29 cellular contexts compared by ENCODE assay signal in the genomic region with DNA sequence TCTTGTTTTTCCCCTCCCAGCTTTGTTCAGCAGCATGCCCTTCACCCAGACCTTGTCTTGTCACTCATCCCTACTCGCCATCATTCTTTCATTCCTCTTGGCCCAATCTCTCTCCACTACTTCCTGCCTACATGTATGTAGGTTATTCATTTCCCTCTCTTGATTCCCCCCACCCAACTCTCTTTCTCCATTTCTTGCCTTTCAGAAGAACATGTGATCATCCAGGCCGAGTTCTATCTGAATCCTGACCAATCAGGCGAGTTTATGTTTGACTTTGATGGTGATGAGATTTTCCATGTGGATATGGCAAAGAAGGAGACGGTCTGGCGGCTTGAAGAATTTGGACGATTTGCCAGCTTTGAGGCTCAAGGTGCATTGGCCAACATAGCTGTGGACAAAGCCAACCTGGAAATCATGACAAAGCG. TPM values are rescaled to one million over a fixed set of nuclear protein-coding genes. Genes with fewer than 3 reads are reported as not detected.
A peak's percentile ranks its signal among the peaks of the same experiment; 100 is the strongest.
DNase-seq lines count a peak whose midpoint lies in the region; ATAC-seq and TF ChIP-seq lines count a peak whose summit lies in the region.
"Had no signal": no experiment of that assay in that cellular context is flagged by ENCODE, and none has a peak within 500 bp of the region (broad histone marks: within the 10 kb centered on the region; RNA-seq: fewer than 3 reads in every experiment).

No MANE protein-coding gene starts in this region.

- H3K4me3 Mint-ChIP-seq in activated CD4-positive, alpha-beta memory T cell treated with anti-CD3 and anti-CD28 coated beads, Interleukin-2, amount 10 ng/mL, durations not matched to agents 7 days and 5 days: peak overlapping the region; percentile 14
- no peak overlapping the region for H3K4me3 Mint-ChIP-seq in activated CD4-positive, alpha-beta memory T cell treated with anti-CD3 and anti-CD28 coated beads for 36 hours
- H3K4me3 Mint-ChIP-seq in activated B cell treated with CpG ODN at 0.5 μM for 24 hours: peak overlapping the region; percentile 96
- H3K4me3 Mint-ChIP-seq: neural progenitor cell, WTC11 had no signal

- intact Hi-C loops in activated CD4-positive, alpha-beta memory T cell treated with anti-CD3 and anti-CD28 coated beads for 36 hours (cut with micrococcal nuclease): no loop called here
- intact Hi-C loops in activated B cell treated with CpG ODN at 0.5 μM for 24 hours (cut with micrococcal nuclease): loop anchor here (5.0 kb wide), 1 partner anchor 85 kb away; no protein-coding TSS in a partner anchor

- peaks cover 50% of the 10 kb centered on the region for H3K4me1 Mint-ChIP-seq in activated CD4-positive, alpha-beta memory T cell treated with anti-CD3 and anti-CD28 coated beads, Interleukin-2, amount 10 ng/mL, durations not matched to agents 7 days and 5 days
- peaks cover 11% of the 10 kb centered on the region for H3K4me1 Mint-ChIP-seq in activated CD4-positive, alpha-beta memory T cell treated with anti-CD3 and anti-CD28 coated beads for 36 hours (ENCODE audit: low read depth)
- H3K4me1 Mint-ChIP-seq in activated B cell treated with CpG ODN at 0.5 μM for 24 hours: peaks cover 69% of the 10 kb centered on the region
- H3K4me1 Mint-ChIP-seq: neural progenitor cell had no signal

- no peak for ATAC-seq in activated B cell treated with CpG ODN at 0.5 μM for 24 hours (ENCODE audit: low read depth)
- ATAC-seq: left colon; stimulated activated effector memory CD8-positive, alpha-beta T cell treated with anti-CD3 and anti-CD28 coated beads, Interleukin-12 subunit alpha, Interleukin-12 subunit beta, amount 100 ng/mL, for 72 hours; WTC11 had no signal

- no peak overlapping the region for H3K27ac Mint-ChIP-seq in activated CD4-positive, alpha-beta memory T cell treated with anti-CD3 and anti-CD28 coated beads, Interleukin-2, amount 10 ng/mL, durations not matched to agents 7 days and 5 days
- no peak overlapping the region for H3K27ac Mint-ChIP-seq in activated CD4-positive, alpha-beta memory T cell treated with anti-CD3 and anti-CD28 coated beads for 36 hours
- peak overlapping the region; percentile 98 for H3K27ac Mint-ChIP-seq in activated B cell treated with CpG ODN at 0.5 μM for 24 hours
- H3K27ac Mint-ChIP-seq: neural progenitor cell; stimulated activated effector memory CD8-positive, alpha-beta T cell treated with anti-CD3 and anti-CD28 coated beads, Interleukin-12 subunit alpha, Interleukin-12 subunit beta, amount 100 ng/mL, for 72 hours; WTC11 had no signal

- DNase-seq in activated CD4-positive, alpha-beta memory T cell treated with anti-CD3 and anti-CD28 coated beads, Interleukin-2, amount 10 ng/mL, durations not matched to agents 7 days and 5 days: no peak
- no peak for DNase-seq in activated CD4-positive, alpha-beta memory T cell treated with anti-CD3 and anti-CD28 coated beads for 36 hours
- DNase-seq in GM12865 (ENCODE audit: low read depth) (peak; percentile 40), activated B cell treated with CpG ODN at 0.5 μM for 24 hours (no peak), GM10248 (ENCODE audit: extremely low spot score) (no peak), COLO668 (lab: John Stamatoyannopoulos, UW; ENCODE audit: unreplicated experiment) (no peak)
- no peak for DNase-seq in stimulated activated CD4-positive, alpha-beta T cell treated with anti-CD3 and anti-CD28 coated beads, Interleukin-15, amount 100 ng/mL, for 24 hours
- DNase-seq: activated CD4-positive, alpha-beta T cell treated with anti-CD3 and anti-CD28 coated beads, Interleukin-2, amount 50 U/mL, for 4 hours; activated naive CD4-positive, alpha-beta T cell; activated T-cell treated with anti-CD3 and anti-CD28 coated beads for 4 hours; dermis blood vessel endothelial cell; HCEC 1CT; left colon; MM.1S; NCI-H146; NCI-H2171; NCI-H524; NK-92 treated with Interleukin-12 subunit alpha and Interleukin-12 subunit beta, amount 100 ng/mL, for 24 hours; Peyer's patch; posterior cingulate gyrus; sigmoid colon; SK-N-SH; T-helper 9 cell had no signal

- TF ChIP-seq CTCF in GM12865 (IDR thresholded peaks at IDR 0.05; ENCODE audit: insufficient read depth, low read depth, low read length, missing control alignments) (no peak), activated B cell treated with CpG ODN at 0.5 μM for 24 hours (IDR thresholded peaks at IDR 0.05) (no peak), GM10248 (IDR thresholded peaks at IDR 0.05; ENCODE audit: control extremely low read depth, extremely low read depth, low read depth, missing control alignments) (no peak)

- POLR2A ChIA-PET in activated CD4-positive, alpha-beta memory T cell treated with anti-CD3 and anti-CD28 coated beads, Interleukin-2, amount 10 ng/mL, durations not matched to agents 7 days and 5 days (lab: Charles Lee): no interaction called here
- POLR2A ChIA-PET in activated CD4-positive, alpha-beta memory T cell treated with anti-CD3 and anti-CD28 coated beads for 36 hours (lab: Charles Lee): no interaction called here
- POLR2A ChIA-PET in activated B cell treated with CpG ODN at 0.5 μM for 24 hours (lab: Charles Lee) (interaction anchor here (1.3 to 12.3 kb wide), 14 partner anchors 8 to 249 kb away, joined by 3 to 161 read pairs (median 23); partner anchors contain the start of genes HLA-DQA1 and HLA-DQB1), GM10248 (lab: Yijun Ruan, JAX) (no interaction called here)

- CTCF ChIA-PET in activated CD4-positive, alpha-beta memory T cell treated with anti-CD3 and anti-CD28 coated beads, Interleukin-2, amount 10 ng/mL, durations not matched to agents 7 days and 5 days (lab: Charles Lee): no interaction called here
- CTCF ChIA-PET in activated CD4-positive, alpha-beta memory T cell treated with anti-CD3 and anti-CD28 coated beads for 36 hours (lab: Charles Lee): interaction anchor here (0.5 kb wide), 1 partner anchor 511 kb away, joined by 3 read pairs; no protein-coding TSS in a partner anchor
- CTCF ChIA-PET in activated B cell treated with CpG ODN at 0.5 μM for 24 hours (lab: Charles Lee) (interaction anchor here (1.6 kb wide), 1 partner anchor 258 kb away, joined by 3 read pairs; no protein-coding TSS in a partner anchor), GM10248 (lab: Yijun Ruan, JAX) (interaction anchor here (1.0 kb wide), 1 partner anchor 18 kb away, joined by 3 read pairs; no protein-coding TSS in a partner anchor)

- no peaks in the 10 kb centered on the region for H3K27me3 Mint-ChIP-seq in activated CD4-positive, alpha-beta memory T cell treated with anti-CD3 and anti-CD28 coated beads, Interleukin-2, amount 10 ng/mL, durations not matched to agents 7 days and 5 days
- peaks cover 25% of the 10 kb centered on the region for H3K27me3 Mint-ChIP-seq in activated CD4-positive, alpha-beta memory T cell treated with anti-CD3 and anti-CD28 coated beads for 36 hours
- no peaks in the 10 kb centered on the region for H3K27me3 Mint-ChIP-seq in activated B cell treated with CpG ODN at 0.5 μM for 24 hours

- peak overlapping the region; percentile 97 for H3K4me3 ChIP-seq in GM12865 (ENCODE audit: low read depth, low read length)
- peak overlapping the region in 5 of 7 experiments; percentile 1 to 40 (median 29) for H3K4me3 ChIP-seq in skin epidermis
- H3K4me3 ChIP-seq: cardiac muscle cell, neural progenitor cell, sigmoid colon had no signal

- peaks cover 53% of the 10 kb centered on the region for H3K36me3 Mint-ChIP-seq in activated CD4-positive, alpha-beta memory T cell treated with anti-CD3 and anti-CD28 coated beads, Interleukin-2, amount 10 ng/mL, durations not matched to agents 7 days and 5 days (ENCODE audit: low read depth)
- no peaks in the 10 kb centered on the region for H3K36me3 Mint-ChIP-seq in activated CD4-positive, alpha-beta memory T cell treated with anti-CD3 and anti-CD28 coated beads for 36 hours
- H3K36me3 Mint-ChIP-seq in activated B cell treated with CpG ODN at 0.5 μM for 24 hours (ENCODE audit: low read depth): peaks cover 65% of the 10 kb centered on the region
- H3K36me3 Mint-ChIP-seq: neural progenitor cell, WTC11 had no signal

- peak overlapping the region in 7 of 21 experiments; percentile 7 to 96 (median 37) for H3K27ac ChIP-seq in skin epidermis
- H3K27ac ChIP-seq: cardiac muscle cell, neural progenitor cell, sigmoid colon had no signal

- peaks cover 6% of the 10 kb centered on the region for H3K9me3 Mint-ChIP-seq in activated CD4-positive, alpha-beta memory T cell treated with anti-CD3 and anti-CD28 coated beads, Interleukin-2, amount 10 ng/mL, durations not matched to agents 7 days and 5 days
- no peaks in the 10 kb centered on the region for H3K9me3 Mint-ChIP-seq in activated CD4-positive, alpha-beta memory T cell treated with anti-CD3 and anti-CD28 coated beads for 36 hours
- H3K9me3 Mint-ChIP-seq in activated B cell treated with CpG ODN at 0.5 μM for 24 hours: no peaks in the 10 kb centered on the region
- H3K9me3 Mint-ChIP-seq: neural progenitor cell; stimulated activated effector memory CD8-positive, alpha-beta T cell treated with anti-CD3 and anti-CD28 coated beads, Interleukin-12 subunit alpha, Interleukin-12 subunit beta, amount 100 ng/mL, for 72 hours had no signal

RNA-seq across cellular contexts. Expression of gene HLA-DRA, which starts 2.6 kb away (rescaled TPM):
- total RNA-seq in activated CD4-positive, alpha-beta memory T cell treated with anti-CD3 and anti-CD28 coated beads, Interleukin-2, amount 10 ng/mL, durations not matched to agents 7 days and 5 days: 100 to 1,000 TPM; 203 to 204 TPM
- 1 to 10 TPM; 5.6 to 6.0 TPM for total RNA-seq in activated CD4-positive, alpha-beta memory T cell treated with anti-CD3 and anti-CD28 coated beads for 36 hours
- 2,835 and 3,035 TPM in 2 replicates for total RNA-seq in activated B cell treated with CpG ODN at 0.5 μM for 24 hours
- total RNA-seq: A172, cardiac muscle cell, dermis blood vessel endothelial cell had no signal

RNA-seq across cellular contexts. Expression of gene BTNL2, which starts 35.3 kb away (rescaled TPM):
- not detected for total RNA-seq in activated CD4-positive, alpha-beta memory T cell treated with anti-CD3 and anti-CD28 coated beads, Interleukin-2, amount 10 ng/mL, durations not matched to agents 7 days and 5 days
- not detected for total RNA-seq in activated CD4-positive, alpha-beta memory T cell treated with anti-CD3 and anti-CD28 coated beads for 36 hours
- total RNA-seq in activated B cell treated with CpG ODN at 0.5 μM for 24 hours: not detected in 2 replicates
- total RNA-seq: A172, cardiac muscle cell, dermis blood vessel endothelial cell, left colon, sigmoid colon, WTC11 had no signal

Comparison
In these comparisons a context has a peak if more than half of its experiments do, and no peak if none do; other contexts are left out.
1. RNA of gene HLA-DRA, which starts 2.6 kb away (total RNA-seq): 2,835 to 3,035 TPM in activated B cell treated with CpG ODN at 0.5 μM for 24 hours and 203 to 204 TPM in activated CD4-positive, alpha-beta memory T cell treated with anti-CD3 and anti-CD28 coated beads, Interleukin-2, amount 10 ng/mL, durations not matched to agents 7 days and 5 days; 5.6 to 6.0 TPM in activated CD4-positive, alpha-beta memory T cell treated with anti-CD3 and anti-CD28 coated beads for 36 hours; every median in the first group is over 10 times any median in the second.